22 cellular contexts compared by ENCODE assay signal in genomic region chr17:82178499-82179290, GRCh38.
"Had no signal": no experiment of that assay in that cellular context is flagged by ENCODE, and none has a peak within 500 bp of the region (broad histone marks: within the 10 kb centered on the region; RNA-seq: fewer than 3 reads in every experiment).

No MANE protein-coding gene starts in this region.

- H3K27me3 ChIP-seq: breast epithelium, esophagus muscularis mucosa, heart right ventricle, right atrium auricular region, upper lobe of left lung had no signal

- H3K4me3 ChIP-seq: breast epithelium, esophagus muscularis mucosa, heart right ventricle, right atrium auricular region, thoracic aorta, upper lobe of left lung had no signal

- H3K4me1 ChIP-seq: breast epithelium, esophagus muscularis mucosa, heart right ventricle, right atrium auricular region, upper lobe of left lung had no signal

- FAIRE-seq: colon had no signal

- H3K36me3 ChIP-seq: right atrium auricular region had no signal

- H3K27ac ChIP-seq: breast epithelium, esophagus muscularis mucosa, heart right ventricle, right atrium auricular region, thoracic aorta, upper lobe of left lung had no signal

- H3K9me3 ChIP-seq: breast epithelium, esophagus muscularis mucosa, heart right ventricle, right atrium auricular region, thoracic aorta, upper lobe of left lung had no signal

- DNase-seq: activated CD4-positive, alpha-beta T cell treated with anti-CD3 and anti-CD28 coated beads for 1 hour; activated CD4-positive, alpha-beta T cell treated with anti-CD3 and anti-CD28 coated beads, Interleukin-2, amount 10 ng/mL, durations not matched to agents 7 days and 5 days; activated CD8-positive, alpha-beta memory T cell treated with anti-CD3 and anti-CD28 coated beads, Interleukin-2, amount 10 ng/mL, durations not matched to agents 7 days and 5 days; activated CD8-positive, alpha-beta T cell treated with anti-CD3 and anti-CD28 coated beads for 36 hours; activated naive CD4-positive, alpha-beta T cell; activated T-cell treated with anti-CD3 and anti-CD28 coated beads, Interleukin-2, amount 50 U/mL, for 48 hours; central memory CD4-positive, alpha-beta T cell; dermis blood vessel endothelial cell; effector CD4-positive, alpha-beta T cell; foreskin melanocyte; heart right ventricle; midbrain; naive thymus-derived CD4-positive, alpha-beta T cell; nucleus accumbens; stimulated activated CD4-positive, alpha-beta T cell treated with anti-CD3 and anti-CD28 coated beads, Interleukin-2, amount 100 ng/mL, for 48 hours; T-helper 2 cell had no signal
